In the genomic region with DNA sequence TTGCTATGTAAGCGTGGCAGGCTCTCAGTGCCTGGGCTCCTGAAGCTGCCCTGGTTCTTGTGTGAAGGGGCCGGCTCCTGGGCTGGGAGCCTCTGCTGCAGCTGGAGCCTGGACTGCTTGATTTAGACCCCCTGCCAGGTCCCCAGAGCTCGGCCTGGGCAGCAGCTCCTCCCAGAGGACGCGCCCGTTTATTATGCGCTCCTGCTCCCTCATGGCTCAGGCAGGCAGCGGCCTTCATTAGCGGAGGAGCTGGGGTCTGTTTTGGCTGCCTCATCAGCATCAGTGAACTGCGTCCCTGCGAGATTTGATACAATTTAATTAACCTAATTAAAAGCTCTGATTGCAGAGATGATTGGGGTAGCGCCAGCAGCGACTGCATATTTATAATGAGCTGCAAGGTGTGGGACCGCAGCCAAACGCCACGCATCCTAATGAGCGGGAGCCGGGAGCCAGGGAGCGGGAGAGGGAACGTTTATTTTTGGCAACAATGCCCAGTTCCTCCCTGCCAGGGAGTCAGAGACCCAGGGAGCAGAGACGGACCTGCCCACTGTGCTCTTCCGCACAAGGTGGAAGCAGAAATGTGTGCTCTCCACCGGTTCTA, we compare ENCODE assay signal across 8 cellular contexts. TPM values are rescaled to one million over a fixed set of nuclear protein-coding genes. Genes with fewer than 3 reads are reported as not detected.
A peak's percentile ranks its signal among the peaks of the same experiment; 100 is the strongest.
DNase-seq lines count a peak whose midpoint lies in the region; ATAC-seq and TF ChIP-seq lines count a peak whose summit lies in the region.

No MANE protein-coding gene starts in this region.

- H3K27me3 Mint-ChIP-seq in activated naive CD8-positive, alpha-beta T cell, result no peaks in the 10 kb centered on the region
- H3K27me3 Mint-ChIP-seq in naive thymus-derived CD4-positive, alpha-beta T cell, result no peaks in the 10 kb centered on the region

- no peaks in the 10 kb centered on the region for H3K9me3 ChIP-seq in naive thymus-derived CD4-positive, alpha-beta T cell (ENCODE audit: control insufficient read depth in 2 of 3, low read length in 3 of 3)

- H3K27me3 ChIP-seq in BJ (ENCODE audit: control insufficient read depth, insufficient read depth, low read length), result no peaks in the 10 kb centered on the region
- no peaks in the 10 kb centered on the region for H3K27me3 ChIP-seq in naive thymus-derived CD4-positive, alpha-beta T cell (ENCODE audit: control insufficient read depth in 2 of 2, insufficient read depth in 2 of 2, low read length in 2 of 2)

- H3K36me3 ChIP-seq in BJ (ENCODE audit: control insufficient read depth, insufficient read depth, low read length), result peaks cover 5% of the 10 kb centered on the region
- H3K36me3 ChIP-seq in naive thymus-derived CD4-positive, alpha-beta T cell (ENCODE audit: control insufficient read depth in 2 of 3, insufficient read depth in 3 of 3, low read length in 3 of 3), result peaks cover 0 to 18% (median 7%) of the 10 kb centered on the region in 3 experiments

- no peak overlapping the region for H3K27ac ChIP-seq in naive thymus-derived CD4-positive, alpha-beta T cell (ENCODE audit: low read depth, low read length)

- 0 out of 2 replicates have a peak, but pooled peaks have one; percentile 9 for TF ChIP-seq CTCF in BJ (IDR thresholded peaks at IDR 0.05; ENCODE audit: insufficient read depth, low read depth, low read length)

- H3K9me3 Mint-ChIP-seq in activated naive CD8-positive, alpha-beta T cell (ENCODE audit: low read depth), result no peaks in the 10 kb centered on the region
- H3K9me3 Mint-ChIP-seq in naive thymus-derived CD4-positive, alpha-beta T cell, result peaks cover 0 to 1% (median 0%) of the 10 kb centered on the region in 11 donors

- CTCF ChIA-PET in BJ (lab: Yijun Ruan, JAX), result interaction anchor here (1.6 to 3.5 kb wide), 3 partner anchors 11 to 809 kb away, joined by 4 to 16 read pairs (median 10); no protein-coding TSS in a partner anchor
- CTCF ChIA-PET in naive thymus-derived CD4-positive, alpha-beta T cell (lab: Charles Lee), result interaction anchor here (1.2 kb wide), 1 partner anchor 12 kb away, joined by 3 read pairs; no protein-coding TSS in a partner anchor

- in situ Hi-C loops in ACHN (cut with HindIII; ENCODE audit: low pct_ligation_motif_present, low pct_unique_long_range_greater_than_20kb, low sequenced_read_pairs), result loop anchor here (25.0 kb wide), 1 partner anchor 783 kb away; no protein-coding TSS in a partner anchor

- peak overlapping the region; percentile 95 for H3K27ac Mint-ChIP-seq in activated naive CD8-positive, alpha-beta T cell
- H3K27ac Mint-ChIP-seq in naive thymus-derived CD4-positive, alpha-beta T cell, result no peak overlapping the region

- ATAC-seq in left colon (peak; percentile 34), HG03457 (IDR thresholded peaks at IDR 0.05; ENCODE audit: unreplicated experiment) (no peak)
- ATAC-seq in naive thymus-derived CD4-positive, alpha-beta T cell, result no peak

- H3K36me3 Mint-ChIP-seq in activated naive CD8-positive, alpha-beta T cell, result peaks cover 2% of the 10 kb centered on the region
- H3K36me3 Mint-ChIP-seq in naive thymus-derived CD4-positive, alpha-beta T cell, result peaks cover 0 to 13% (median 5%) of the 10 kb centered on the region in 5 donors

- peaks cover 12 to 32% of the 10 kb centered on the region in 2 donors for H3K4me1 ChIP-seq in naive thymus-derived CD4-positive, alpha-beta T cell (ENCODE audit: control insufficient read depth in 2 of 2, insufficient read depth in 2 of 2, low read length in 2 of 2)

- peaks cover 50% of the 10 kb centered on the region for H3K4me1 Mint-ChIP-seq in activated naive CD8-positive, alpha-beta T cell (ENCODE audit: low read depth)
- peaks cover 11 to 45% (median 25%) of the 10 kb centered on the region in 7 donors for H3K4me1 Mint-ChIP-seq in naive thymus-derived CD4-positive, alpha-beta T cell

- intact Hi-C loops in left colon (cut with DNase I, micrococcal nuclease), result no loop called here
- intact Hi-C loops in naive thymus-derived CD4-positive, alpha-beta T cell (cut with micrococcal nuclease), result loop anchor here (5.0 to 10.0 kb wide), 3 partner anchors 556 to 788 kb away; no protein-coding TSS in a partner anchor

- POLR2A ChIA-PET in BJ (lab: Charles Lee), result no interaction called here
- POLR2A ChIA-PET in naive thymus-derived CD4-positive, alpha-beta T cell (lab: Charles Lee), result no interaction called here

- no peak overlapping the region for H3K4me3 ChIP-seq in BJ (ENCODE audit: low read depth, low read length)
- no peak overlapping the region for H3K4me3 ChIP-seq in naive thymus-derived CD4-positive, alpha-beta T cell (ENCODE audit: low read length)

- H3K4me3 Mint-ChIP-seq in activated naive CD8-positive, alpha-beta T cell, result peak overlapping the region; percentile 72
- no peak overlapping the region for H3K4me3 Mint-ChIP-seq in naive thymus-derived CD4-positive, alpha-beta T cell

- no peak for DNase-seq in BJ (ENCODE audit: low read depth)
- peak; percentile 91 for DNase-seq in NCI-H1092 treated with DMSO at 0.1 percent for 48 hours (lab: John Stamatoyannopoulos, UW)
- DNase-seq in left colon, result no peak
- DNase-seq in ACHN, result no peak
- no peak for DNase-seq in NCI-H1048 (lab: John Stamatoyannopoulos, UW)
- DNase-seq in naive thymus-derived CD4-positive, alpha-beta T cell, result no peak

RNA-seq across cellular contexts. Expression of a gene that starts 16.6 kb away (rescaled TPM):
- polyA plus RNA-seq in BJ (2011; rRNA removed), result 18.3 and 29.6 TPM in 2 replicates
- 9.3 and 11.6 TPM in 2 replicates for polyA minus RNA-seq in BJ (2011; rRNA and poly(A)+ RNA removed)
- 10 to 100 TPM; 16.4 to 17.3 TPM for total RNA-seq in left colon
- 10 to 100 TPM in 3 of 5 experiments, 1 to 10 TPM in 2; 8.2 to 42.8 (median 15.7) TPM for total RNA-seq in naive thymus-derived CD4-positive, alpha-beta T cell
- 10 to 100 TPM; 17.4 to 26.0 TPM for polyA plus RNA-seq in naive thymus-derived CD4-positive, alpha-beta T cell

RNA-seq across cellular contexts. Expression of a gene that starts 17.4 kb away (rescaled TPM):
- polyA plus RNA-seq in BJ (2011; rRNA removed), result not detected in 2 replicates
- not detected in 2 replicates for polyA minus RNA-seq in BJ (2011; rRNA and poly(A)+ RNA removed)
- not detected for total RNA-seq in left colon
- under 1 TPM in 2 of 5 experiments, not detected in 3; 0.17 to 0.19 TPM for total RNA-seq in naive thymus-derived CD4-positive, alpha-beta T cell
- polyA plus RNA-seq in naive thymus-derived CD4-positive, alpha-beta T cell, result not detected

RNA-seq across cellular contexts. Expression of a gene that starts 23.9 kb away (rescaled TPM):
- polyA plus RNA-seq in BJ (2011; rRNA removed), result 7.9 and 13.0 TPM in 2 replicates
- polyA minus RNA-seq in BJ (2011; rRNA and poly(A)+ RNA removed), result 21.9 and 25.9 TPM in 2 replicates
- total RNA-seq in left colon, result 1 to 10 TPM; 2.5 to 6.8 TPM
- total RNA-seq in naive thymus-derived CD4-positive, alpha-beta T cell, result 10 to 100 TPM in 2 of 5 experiments, 1 to 10 TPM in 3; 2.9 to 19.0 (median 8.6) TPM
- 1 to 10 TPM; 5.1 to 8.8 TPM for polyA plus RNA-seq in naive thymus-derived CD4-positive, alpha-beta T cell

RNA-seq across cellular contexts. Expression of a gene that starts 39.4 kb away (rescaled TPM):
- 26.2 and 47.1 TPM in 2 replicates for polyA plus RNA-seq in BJ (2011; rRNA removed)
- polyA minus RNA-seq in BJ (2011; rRNA and poly(A)+ RNA removed), result 15.8 and 17.2 TPM in 2 replicates
- total RNA-seq in left colon, result 10 to 100 TPM; 27.5 to 34.8 TPM
- total RNA-seq in naive thymus-derived CD4-positive, alpha-beta T cell, result 10 to 100 TPM; 43.2 to 90.4 (median 77.6) TPM
- polyA plus RNA-seq in naive thymus-derived CD4-positive, alpha-beta T cell, result 100 to 1,000 TPM; 116 to 118 TPM

Comparison
In these comparisons a context has a peak if more than half of its experiments do, and no peak if none do; other contexts are left out.
1. intact Hi-C loops: an anchor here in naive thymus-derived CD4-positive, alpha-beta T cell (5.0 to 10.0 kb wide); none called in left colon.